9 cellular contexts compared by ENCODE assay signal in genomic region chrX:50211510-50211909, GRCh38. TPM values are rescaled to one million over a fixed set of nuclear protein-coding genes. Genes with fewer than 3 reads are reported as not detected.
DNase-seq lines count a peak whose midpoint lies in the region; ATAC-seq, FAIRE-seq and TF ChIP-seq lines count a peak whose summit lies in the region.
"Had no signal": no experiment of that assay in that cellular context is flagged by ENCODE, and none has a peak within 500 bp of the region (broad histone marks: within the 10 kb centered on the region; RNA-seq: fewer than 3 reads in every experiment).

No MANE protein-coding gene starts in this region.

- no peaks in the 10 kb centered on the region for H4K20me1 ChIP-seq in keratinocyte (ENCODE audit: control insufficient read depth, extremely low read depth, insufficient read depth, low read length)

- H3K9me1 ChIP-seq in keratinocyte (ENCODE audit: control insufficient read depth, extremely low read depth, insufficient read depth, low read length) = no peaks in the 10 kb centered on the region

- H3K27me3 ChIP-seq in H7 (ENCODE audit: control insufficient read depth, insufficient read depth, low read length) (no peaks in the 10 kb centered on the region), keratinocyte (ENCODE audit: control insufficient read depth, extremely low read depth, insufficient read depth, low read length) (no peaks in the 10 kb centered on the region)

- dilution Hi-C loops in keratinocyte (cut with MboI; ENCODE audit: extremely low pct_ligation_motif_present, low sequenced_read_pairs) = no loop called here

- H3K4me1 ChIP-seq in keratinocyte (ENCODE audit: control insufficient read depth, extremely low read depth, insufficient read depth, low read length) = no peaks in the 10 kb centered on the region

- no peak overlapping the region for H3K9ac ChIP-seq in keratinocyte (ENCODE audit: control insufficient read depth, extremely low read depth, insufficient read depth, low read length)

- H3K27ac ChIP-seq in keratinocyte (ENCODE audit: control insufficient read depth, insufficient read depth, low read length) = no peak overlapping the region

- peak in 2 of 3 experiments; percentile 32 to 43 for TF ChIP-seq CTCF in keratinocyte (optimal IDR thresholded peaks at IDR 0.05 in 1 of 3, IDR thresholded peaks at IDR 0.05 in 1 of 3, conservative IDR thresholded peaks at IDR 0.05 in 1 of 3; ENCODE audit: extremely low read depth in 1 of 3, insufficient read depth in 2 of 3, low read length in 3 of 3)

- no peak for FAIRE-seq in keratinocyte (lab: Jason Lieb, UNC)

- H3K4me2 ChIP-seq in keratinocyte (ENCODE audit: control insufficient read depth, extremely low read depth, insufficient read depth, low read depth, low read length) = no peak overlapping the region

- no peaks in the 10 kb centered on the region for H3K36me3 ChIP-seq in H7 (replicated peaks; ENCODE audit: control insufficient read depth, insufficient read depth, low read length)
- H3K36me3 ChIP-seq in keratinocyte (ENCODE audit: control insufficient read depth in 2 of 2, extremely low read depth in 1 of 2, insufficient read depth in 2 of 2, low read length in 2 of 2) = no peaks in the 10 kb centered on the region

- H3K4me3 ChIP-seq in H7 (ENCODE audit: insufficient read depth, low read depth, low read length) (no peak overlapping the region), keratinocyte (ENCODE audit: control insufficient read depth in 2 of 3, extremely low read depth in 1 of 3, insufficient read depth in 2 of 3, low read depth in 1 of 3, low read length in 3 of 3) (no peak overlapping the region)

- in situ Hi-C loops in SK-MEL-5 (cut with HindIII; ENCODE audit: low pct_unique_long_range_greater_than_20kb, low sequenced_read_pairs) = no loop called here

- no peaks in the 10 kb centered on the region for H3K79me2 ChIP-seq in keratinocyte (ENCODE audit: control insufficient read depth, insufficient read depth, low read length)

- H2AFZ ChIP-seq in keratinocyte (ENCODE audit: control insufficient read depth, low read length) = no peak overlapping the region

- no peaks in the 10 kb centered on the region for H3K9me3 ChIP-seq in keratinocyte (ENCODE audit: control insufficient read depth, low read depth, low read length)

- ATAC-seq in HG02623 (IDR thresholded peaks at IDR 0.05; ENCODE audit: unreplicated experiment) = no peak
- no peak for ATAC-seq in GM18502 (IDR thresholded peaks at IDR 0.05; ENCODE audit: poor library complexity, unreplicated experiment)
- no peak for ATAC-seq in GM19324 (IDR thresholded peaks at IDR 0.05; ENCODE audit: low FRiP score, unreplicated experiment)
- ATAC-seq: naive thymus-derived CD4-positive, alpha-beta T cell had no signal

- DNase-seq in COLO829 (ENCODE audit: low spot score) (peak; percentile 6), H7 (peak; percentile 8), SK-MEL-5 (ENCODE audit: low read depth, low spot score) (peak; percentile 52), keratinocyte (ENCODE audit: low read depth, low spot score) (no peak), SW 1271 (lab: John Stamatoyannopoulos, UW) (no peak)
- DNase-seq: naive thymus-derived CD4-positive, alpha-beta T cell had no signal

RNA-seq across cellular contexts. Expression of gene CCNB3, which starts 6.9 kb away (rescaled TPM):
- 0.10 and 1.00 TPM in 2 replicates for total RNA-seq in H7 (2014; rRNA removed; shearing (Covaris generic))
- 1.0 and 1.1 TPM in 2 replicates for total RNA-seq in SK-MEL-5 (2014; rRNA removed; shearing (Covaris generic))
- 0.24 and 2.1 TPM in 2 replicates for polyA plus RNA-seq in SK-MEL-5 (2015; cell fraction: cytosol; rRNA removed)
- polyA plus RNA-seq in SK-MEL-5 (2015; cell fraction: nucleus; rRNA removed) = 0.08 and 0.81 TPM in 2 replicates
- 0.72 to 0.98 TPM (median 0.74 TPM) in 3 replicates for polyA plus RNA-seq in keratinocyte
- 0.16 TPM for polyA plus RNA-seq in keratinocyte (2011; ENCODE audit: low read depth)
- 0.78 and 0.94 TPM in 2 replicates for polyA plus RNA-seq in keratinocyte (2011; cell fraction: cytosol; rRNA removed)
- 1.7 and 2.0 TPM in 2 replicates for polyA plus RNA-seq in keratinocyte (2011; cell fraction: nucleus; rRNA removed)
- polyA plus RNA-seq in keratinocyte (2012; ENCODE audit: low replicate concordance) = 0.23 and 0.74 TPM in 2 replicates
- 0.10 to 2.3 TPM (median 0.16 TPM) in 3 replicates for polyA minus RNA-seq in keratinocyte
- polyA minus RNA-seq in keratinocyte (2011; cell fraction: cytosol; rRNA and poly(A)+ RNA removed) = 0.77 TPM
- polyA minus RNA-seq in keratinocyte (2011; cell fraction: nucleus; rRNA and poly(A)+ RNA removed) = 0.21 and 0.62 TPM in 2 replicates

RNA-seq across cellular contexts. Expression of gene AKAP4, which starts 10.7 kb away (rescaled TPM):
- not detected in 2 replicates for total RNA-seq in H7 (2014; rRNA removed; shearing (Covaris generic))
- not detected in 2 replicates for total RNA-seq in SK-MEL-5 (2014; rRNA removed; shearing (Covaris generic))
- polyA plus RNA-seq in SK-MEL-5 (2015; cell fraction: cytosol; rRNA removed) = not detected in 2 replicates
- polyA plus RNA-seq in SK-MEL-5 (2015; cell fraction: nucleus; rRNA removed) = not detected in 2 replicates
- not detected in 3 replicates for polyA plus RNA-seq in keratinocyte
- not detected for polyA plus RNA-seq in keratinocyte (2011; ENCODE audit: low read depth)
- polyA plus RNA-seq in keratinocyte (2011; cell fraction: cytosol; rRNA removed) = not detected in 2 replicates
- polyA plus RNA-seq in keratinocyte (2011; cell fraction: nucleus; rRNA removed) = not detected in 2 replicates
- not detected in 2 replicates for polyA plus RNA-seq in keratinocyte (2012; ENCODE audit: low replicate concordance)
- not detected in 3 replicates for polyA minus RNA-seq in keratinocyte
- not detected for polyA minus RNA-seq in keratinocyte (2011; cell fraction: cytosol; rRNA and poly(A)+ RNA removed)
- polyA minus RNA-seq in keratinocyte (2011; cell fraction: nucleus; rRNA and poly(A)+ RNA removed) = not detected in 2 replicates
- total RNA-seq: naive thymus-derived CD4-positive, alpha-beta T cell had no signal
- polyA plus RNA-seq: naive thymus-derived CD4-positive, alpha-beta T cell had no signal

Comparison
In these comparisons a context has a peak if more than half of its experiments do, and no peak if none do; other contexts are left out.
1. DNase-seq: peak in COLO829 (single experiment), H7 (single experiment) and SK-MEL-5 (single experiment); none in keratinocyte (single experiment) and SW 1271 (0 of 2).